ENCODE assay signal across 21 cellular contexts in genomic region chr12:1041478-1041877, GRCh38.
"Had no signal": no experiment of that assay in that cellular context is flagged by ENCODE, and none has a peak within 500 bp of the region (broad histone marks: within the 10 kb centered on the region; RNA-seq: fewer than 3 reads in every experiment).

No MANE protein-coding gene starts in this region.

- H3K4me1 Mint-ChIP-seq: activated naive CD4-positive, alpha-beta T cell treated with anti-CD3 and anti-CD28 coated beads, Interleukin-2, amount 10 ng/mL, durations not matched to agents 7 days and 5 days; activated naive CD8-positive, alpha-beta T cell treated with anti-CD3 and anti-CD28 coated beads for 36 hours had no signal

- H3K36me3 ChIP-seq: brain microvascular endothelial cell had no signal

- H3K4me3 ChIP-seq: SK-N-MC had no signal

- H3K27ac ChIP-seq: brain microvascular endothelial cell, SK-N-MC, WERI-Rb-1 had no signal

- H3K27ac Mint-ChIP-seq: activated CD4-positive, alpha-beta memory T cell treated with anti-CD3 and anti-CD28 coated beads, Interleukin-2, amount 10 ng/mL, durations not matched to agents 7 days and 5 days; activated CD4-positive, alpha-beta T cell treated with anti-CD3 and anti-CD28 coated beads for 36 hours; activated naive CD4-positive, alpha-beta T cell treated with anti-CD3 and anti-CD28 coated beads, Interleukin-2, amount 10 ng/mL, durations not matched to agents 7 days and 5 days; activated naive CD8-positive, alpha-beta T cell treated with anti-CD3 and anti-CD28 coated beads for 36 hours; activated T-cell treated with anti-CD3 and anti-CD28 coated beads, Interleukin-2, amount 50 U/mL, for 72 hours; activated T-helper 2 cell treated with anti-CD3 and anti-CD28 coated beads, Interferon-gamma antibody, Interleukin-2, Interleukin-4, amounts not matched to agents 10 μg/mL and 5 μg/mL and 100 μg/mL, durations not matched to agents 14 hours and 24 hours and 36 hours had no signal

- DNase-seq: activated CD4-positive, alpha-beta memory T cell treated with anti-CD3 and anti-CD28 coated beads, Interleukin-2, amount 10 ng/mL, durations not matched to agents 7 days and 5 days; activated CD4-positive, alpha-beta T cell treated with anti-CD3 and anti-CD28 coated beads for 36 hours; activated CD4-positive, alpha-beta T cell treated with anti-CD3 and anti-CD28 coated beads, Interleukin-2, amount 50 U/mL, for 1 hour; activated gamma-delta T cell treated with Interleukin-2 at 50 U/mL for 16 hours; activated naive CD4-positive, alpha-beta T cell treated with anti-CD3 and anti-CD28 coated beads, Interleukin-2, amount 10 ng/mL, durations not matched to agents 7 days and 5 days; activated naive CD8-positive, alpha-beta T cell treated with anti-CD3 and anti-CD28 coated beads for 36 hours; activated T-cell treated with anti-CD3 and anti-CD28 coated beads for 4 hours; activated T-cell treated with anti-CD3 and anti-CD28 coated beads, Interleukin-2, amount 50 U/mL, for 72 hours; brain microvascular endothelial cell; cerebellar nuclear complex; Karpas-422; NCI-H1105 treated with DMSO at 0.1 percent for 48 hours; NCI-H1436 treated with DMSO at 0.1 percent for 48 hours; NCI-H187; NCI-H2081; NCI-H510A treated with DMSO at 0.1 percent for 48 hours; NCI-H69; T-helper 1 cell; WERI-Rb-1 had no signal

- H3K27me3 ChIP-seq: brain microvascular endothelial cell had no signal

- ATAC-seq: activated CD4-positive, alpha-beta T cell treated with anti-CD3 and anti-CD28 coated beads for 36 hours; activated T-cell treated with anti-CD3 and anti-CD28 coated beads, Interleukin-2, amount 50 U/mL, for 72 hours had no signal

- H3K4me3 Mint-ChIP-seq: activated CD4-positive, alpha-beta memory T cell treated with anti-CD3 and anti-CD28 coated beads, Interleukin-2, amount 10 ng/mL, durations not matched to agents 7 days and 5 days; activated CD4-positive, alpha-beta T cell treated with anti-CD3 and anti-CD28 coated beads for 36 hours; activated naive CD4-positive, alpha-beta T cell treated with anti-CD3 and anti-CD28 coated beads, Interleukin-2, amount 10 ng/mL, durations not matched to agents 7 days and 5 days; activated naive CD8-positive, alpha-beta T cell treated with anti-CD3 and anti-CD28 coated beads for 36 hours; activated T-cell treated with anti-CD3 and anti-CD28 coated beads, Interleukin-2, amount 50 U/mL, for 72 hours had no signal

- H3K9me3 Mint-ChIP-seq: activated CD4-positive, alpha-beta memory T cell treated with anti-CD3 and anti-CD28 coated beads, Interleukin-2, amount 10 ng/mL, durations not matched to agents 7 days and 5 days; activated naive CD4-positive, alpha-beta T cell treated with anti-CD3 and anti-CD28 coated beads, Interleukin-2, amount 10 ng/mL, durations not matched to agents 7 days and 5 days; activated naive CD8-positive, alpha-beta T cell treated with anti-CD3 and anti-CD28 coated beads for 36 hours; activated T-cell treated with anti-CD3 and anti-CD28 coated beads, Interleukin-2, amount 50 U/mL, for 72 hours; activated T-helper 2 cell treated with anti-CD3 and anti-CD28 coated beads, Interferon-gamma antibody, Interleukin-2, Interleukin-4, amounts not matched to agents 10 μg/mL and 5 μg/mL and 100 μg/mL, durations not matched to agents 14 hours and 24 hours and 36 hours had no signal
